Comparison of ENCODE assay signal across 1 cellular context in genomic region chr9:89940625-89941024, GRCh38.
TF ChIP-seq lines count a peak whose summit lies in the region.

No MANE protein-coding gene starts in this region.

TF ChIP-seq in IMR-90, 13 proteins besides CTCF, POLR2A, EP300 and RAD21 (continued from another document):
- TF ChIP-seq MAZ (IDR thresholded peaks at IDR 0.05; ENCODE audit: borderline replicate concordance, low read depth, low read length) (no peak), USF2 (IDR thresholded peaks at IDR 0.05; ENCODE audit: low read depth, low read length) (no peak), RCOR1 (IDR thresholded peaks at IDR 0.05; ENCODE audit: insufficient replicate concordance, low read length) (no peak)
